32 cellular contexts compared by ENCODE assay signal in genomic region chr10:78441704-78442103, GRCh38.
"Had no signal": no experiment of that assay in that cellular context is flagged by ENCODE, and none has a peak within 500 bp of the region (broad histone marks: within the 10 kb centered on the region; RNA-seq: fewer than 3 reads in every experiment).

No MANE protein-coding gene starts in this region.

- H3K27ac ChIP-seq: adrenal gland, brain microvascular endothelial cell, neutrophil, ovary, thyroid gland had no signal

- H3K4me3 ChIP-seq: adrenal gland, mucosa of descending colon, ovary, smooth muscle cell, thyroid gland had no signal

- H3K36me3 ChIP-seq: adrenal gland, brain microvascular endothelial cell, neutrophil, ovary, thyroid gland had no signal

- DNase-seq: activated CD4-positive, alpha-beta T cell treated with anti-CD3 and anti-CD28 coated beads for 36 hours; activated CD4-positive, alpha-beta T cell treated with anti-CD3 and anti-CD28 coated beads, Interleukin-2, amount 50 U/mL, for 4 hours; activated CD4-positive, CD25-positive, alpha-beta regulatory T cell; activated CD8-positive, alpha-beta memory T cell treated with anti-CD3 and anti-CD28 coated beads for 24 hours; activated effector memory CD4-positive, alpha-beta T cell treated with anti-CD3 and anti-CD28 coated beads, Interleukin-2, amount 50 U/mL, for 16 hours; activated naive CD4-positive, alpha-beta T cell treated with anti-CD3 and anti-CD28 coated beads for 36 hours; activated naive CD8-positive, alpha-beta T cell treated with anti-CD3 and anti-CD28 coated beads for 36 hours; brain microvascular endothelial cell; central memory CD4-positive, alpha-beta T cell; endodermal cell; glutamatergic neuron; hippocampal formation; immature natural killer cell; mucosa of descending colon; stimulated activated CD4-positive, alpha-beta T cell treated with anti-CD3 and anti-CD28 coated beads, Interleukin-1b, Interleukin-23, amount 100 ng/mL, for 48 hours; stimulated activated CD4-positive, alpha-beta T cell treated with anti-CD3 and anti-CD28 coated beads, Interleukin-4, amount 100 ng/mL, for 4 hours; stimulated activated CD8-positive, alpha-beta memory T cell treated with anti-CD3 and anti-CD28 coated beads, Interleukin-4, amount 100 ng/mL, for 48 hours; stimulated activated naive CD8-positive, alpha-beta T cell treated with anti-CD3 and anti-CD28 coated beads, Interleukin-15, amount 100 ng/mL, for 72 hours; T-helper 1 cell; thyroid gland had no signal

- H3K27ac Mint-ChIP-seq: activated CD4-positive, alpha-beta T cell treated with anti-CD3 and anti-CD28 coated beads for 36 hours; activated naive CD4-positive, alpha-beta T cell treated with anti-CD3 and anti-CD28 coated beads for 36 hours; activated naive CD8-positive, alpha-beta T cell treated with anti-CD3 and anti-CD28 coated beads for 36 hours; activated T-helper 1 cell treated with anti-CD3 and anti-CD28 coated beads, Interleukin-12 subunit alpha, Interleukin-12 subunit beta, Interleukin-2, Interleukin-4 antibody, amounts not matched to agents 30 ng/mL and 10 ng/mL and 1 ng/mL, durations not matched to agents 14 hours and 24 hours and 36 hours; dendritic cell treated with granulocyte-macrophage colony-stimulating factor and Interleukin-4, amounts not matched to agents 40 ng/mL and 50 ng/mL, for 4 days; endodermal cell; immature natural killer cell; memory B cell; natural killer cell treated with Interleukin-12 subunit alpha and Interleukin-12 subunit beta and Interleukin-15 and Interleukin-18, amount 100 ng/mL, for 72 hours; progenitor cell of endocrine pancreas; stimulated activated memory B cell treated with anti-CD40 and anti-IgM and Interleukin-4, amounts not matched to agents 10 μg/mL and 1 μg/mL and 100 μg/mL, for 72 hours; stimulated activated naive CD8-positive, alpha-beta T cell treated with anti-CD3 and anti-CD28 coated beads, Interleukin-15, amount 100 ng/mL, for 72 hours; T-helper 2 cell treated with Interferon-gamma antibody and Interleukin-4, amounts not matched to agents 5 μg/mL and 100 μg/mL, for 36 hours had no signal

- H3K27me3 ChIP-seq: adrenal gland, ovary, thyroid gland had no signal

- H3K27me3 Mint-ChIP-seq: activated naive CD8-positive, alpha-beta T cell treated with anti-CD3 and anti-CD28 coated beads for 36 hours; stimulated activated naive CD8-positive, alpha-beta T cell treated with anti-CD3 and anti-CD28 coated beads, Interleukin-15, amount 100 ng/mL, for 72 hours had no signal

- H3K4me3 Mint-ChIP-seq: activated CD4-positive, alpha-beta T cell treated with anti-CD3 and anti-CD28 coated beads for 36 hours; activated naive CD4-positive, alpha-beta T cell treated with anti-CD3 and anti-CD28 coated beads for 36 hours; activated naive CD8-positive, alpha-beta T cell treated with anti-CD3 and anti-CD28 coated beads for 36 hours; activated T-helper 1 cell treated with anti-CD3 and anti-CD28 coated beads, Interleukin-12 subunit alpha, Interleukin-12 subunit beta, Interleukin-2, Interleukin-4 antibody, amounts not matched to agents 30 ng/mL and 10 ng/mL and 1 ng/mL, durations not matched to agents 14 hours and 24 hours and 36 hours; dendritic cell treated with granulocyte-macrophage colony-stimulating factor and Interleukin-4, amounts not matched to agents 40 ng/mL and 50 ng/mL, for 4 days; endodermal cell; immature natural killer cell; memory B cell; natural killer cell treated with Interleukin-12 subunit alpha and Interleukin-12 subunit beta and Interleukin-15 and Interleukin-18, amount 100 ng/mL, for 72 hours; stimulated activated memory B cell treated with anti-CD40 and anti-IgM and Interleukin-4, amounts not matched to agents 10 μg/mL and 1 μg/mL and 100 μg/mL, for 72 hours; stimulated activated naive CD8-positive, alpha-beta T cell treated with anti-CD3 and anti-CD28 coated beads, Interleukin-15, amount 100 ng/mL, for 72 hours; T-helper 2 cell treated with Interferon-gamma antibody and Interleukin-4, amounts not matched to agents 5 μg/mL and 100 μg/mL, for 36 hours had no signal

- H3K9me3 ChIP-seq: adrenal gland, mucosa of descending colon, neutrophil, ovary, thyroid gland had no signal

- H3K36me3 Mint-ChIP-seq: activated naive CD8-positive, alpha-beta T cell treated with anti-CD3 and anti-CD28 coated beads for 36 hours; immature natural killer cell; memory B cell; natural killer cell treated with Interleukin-12 subunit alpha and Interleukin-12 subunit beta and Interleukin-15 and Interleukin-18, amount 100 ng/mL, for 72 hours; stimulated activated memory B cell treated with anti-CD40 and anti-IgM and Interleukin-4, amounts not matched to agents 10 μg/mL and 1 μg/mL and 100 μg/mL, for 72 hours had no signal

- H3K9me3 Mint-ChIP-seq: activated naive CD4-positive, alpha-beta T cell treated with anti-CD3 and anti-CD28 coated beads for 36 hours; activated naive CD8-positive, alpha-beta T cell treated with anti-CD3 and anti-CD28 coated beads for 36 hours; activated T-helper 1 cell treated with anti-CD3 and anti-CD28 coated beads, Interleukin-12 subunit alpha, Interleukin-12 subunit beta, Interleukin-2, Interleukin-4 antibody, amounts not matched to agents 30 ng/mL and 10 ng/mL and 1 ng/mL, durations not matched to agents 14 hours and 24 hours and 36 hours; dendritic cell treated with granulocyte-macrophage colony-stimulating factor and Interleukin-4, amounts not matched to agents 40 ng/mL and 50 ng/mL, for 4 days; endodermal cell; immature natural killer cell; memory B cell; natural killer cell treated with Interleukin-12 subunit alpha and Interleukin-12 subunit beta and Interleukin-15 and Interleukin-18, amount 100 ng/mL, for 72 hours; stimulated activated memory B cell treated with anti-CD40 and anti-IgM and Interleukin-4, amounts not matched to agents 10 μg/mL and 1 μg/mL and 100 μg/mL, for 72 hours; stimulated activated naive CD8-positive, alpha-beta T cell treated with anti-CD3 and anti-CD28 coated beads, Interleukin-15, amount 100 ng/mL, for 72 hours; T-helper 2 cell treated with Interferon-gamma antibody and Interleukin-4, amounts not matched to agents 5 μg/mL and 100 μg/mL, for 36 hours had no signal

- ATAC-seq: activated CD4-positive, alpha-beta T cell treated with anti-CD3 and anti-CD28 coated beads for 36 hours; esophagus mucosa; mucosa of descending colon; natural killer cell treated with Interleukin-12 subunit alpha and Interleukin-12 subunit beta and Interleukin-15 and Interleukin-18, amount 100 ng/mL, for 72 hours; stimulated activated memory B cell treated with anti-CD40 and anti-IgM and Interleukin-4, amounts not matched to agents 10 μg/mL and 1 μg/mL and 100 μg/mL, for 72 hours; stimulated activated naive CD8-positive, alpha-beta T cell treated with anti-CD3 and anti-CD28 coated beads, Interleukin-15, amount 100 ng/mL, for 72 hours had no signal

- H3K4me1 Mint-ChIP-seq: activated CD4-positive, alpha-beta T cell treated with anti-CD3 and anti-CD28 coated beads for 36 hours; activated naive CD8-positive, alpha-beta T cell treated with anti-CD3 and anti-CD28 coated beads for 36 hours; immature natural killer cell; memory B cell; stimulated activated memory B cell treated with anti-CD40 and anti-IgM and Interleukin-4, amounts not matched to agents 10 μg/mL and 1 μg/mL and 100 μg/mL, for 72 hours; stimulated activated naive CD8-positive, alpha-beta T cell treated with anti-CD3 and anti-CD28 coated beads, Interleukin-15, amount 100 ng/mL, for 72 hours had no signal
